2 cellular contexts compared by ENCODE assay signal in the genomic region with DNA sequence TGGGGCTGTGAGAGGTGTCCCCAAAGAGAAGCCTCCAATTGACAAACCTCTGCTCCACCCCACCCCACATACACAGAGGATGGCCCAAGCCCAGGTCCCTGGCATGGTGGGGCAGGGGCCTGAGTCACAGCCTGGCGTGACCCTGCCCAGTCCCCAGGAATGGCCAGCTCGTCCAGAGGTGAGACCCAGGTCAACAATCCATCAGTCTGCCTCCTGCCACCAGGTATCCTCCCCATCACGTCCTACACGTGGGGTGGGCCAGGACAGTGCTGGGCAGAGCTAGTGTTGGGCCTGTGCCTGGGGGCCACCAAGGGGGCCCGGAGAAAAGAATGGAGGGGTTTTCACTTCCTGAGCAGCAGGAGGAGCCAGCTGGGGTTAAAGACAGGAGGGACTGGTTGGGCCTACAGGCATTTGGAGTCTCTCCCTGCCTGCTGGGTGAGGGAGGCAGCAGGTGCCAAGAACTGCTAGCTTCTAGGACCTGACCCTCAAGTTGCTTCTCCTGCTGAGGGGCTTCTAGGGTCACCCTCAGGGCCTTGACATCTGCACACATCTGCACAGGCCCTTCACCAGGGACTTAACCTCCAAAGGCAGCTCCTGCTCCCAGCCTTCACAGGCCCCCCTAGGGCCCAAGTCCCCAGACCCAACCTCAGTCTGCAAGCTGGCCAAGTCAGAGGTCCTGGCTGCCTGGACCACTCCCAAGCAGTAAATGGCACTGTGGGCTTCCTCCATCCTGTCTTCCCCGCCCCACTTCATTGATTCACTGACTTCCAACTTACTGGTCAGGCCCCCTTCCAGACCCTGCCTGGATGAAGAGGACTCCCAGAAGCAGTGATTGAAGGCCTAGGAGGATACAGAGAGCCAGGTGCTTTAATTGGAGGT.
TF ChIP-seq lines count a peak whose summit lies in the region.

No MANE protein-coding gene starts in this region.

TF ChIP-seq in A549, 52 proteins besides CTCF, POLR2A, EP300 and RAD21 (continued from another document):
- TF ChIP-seq, protein P1, sequence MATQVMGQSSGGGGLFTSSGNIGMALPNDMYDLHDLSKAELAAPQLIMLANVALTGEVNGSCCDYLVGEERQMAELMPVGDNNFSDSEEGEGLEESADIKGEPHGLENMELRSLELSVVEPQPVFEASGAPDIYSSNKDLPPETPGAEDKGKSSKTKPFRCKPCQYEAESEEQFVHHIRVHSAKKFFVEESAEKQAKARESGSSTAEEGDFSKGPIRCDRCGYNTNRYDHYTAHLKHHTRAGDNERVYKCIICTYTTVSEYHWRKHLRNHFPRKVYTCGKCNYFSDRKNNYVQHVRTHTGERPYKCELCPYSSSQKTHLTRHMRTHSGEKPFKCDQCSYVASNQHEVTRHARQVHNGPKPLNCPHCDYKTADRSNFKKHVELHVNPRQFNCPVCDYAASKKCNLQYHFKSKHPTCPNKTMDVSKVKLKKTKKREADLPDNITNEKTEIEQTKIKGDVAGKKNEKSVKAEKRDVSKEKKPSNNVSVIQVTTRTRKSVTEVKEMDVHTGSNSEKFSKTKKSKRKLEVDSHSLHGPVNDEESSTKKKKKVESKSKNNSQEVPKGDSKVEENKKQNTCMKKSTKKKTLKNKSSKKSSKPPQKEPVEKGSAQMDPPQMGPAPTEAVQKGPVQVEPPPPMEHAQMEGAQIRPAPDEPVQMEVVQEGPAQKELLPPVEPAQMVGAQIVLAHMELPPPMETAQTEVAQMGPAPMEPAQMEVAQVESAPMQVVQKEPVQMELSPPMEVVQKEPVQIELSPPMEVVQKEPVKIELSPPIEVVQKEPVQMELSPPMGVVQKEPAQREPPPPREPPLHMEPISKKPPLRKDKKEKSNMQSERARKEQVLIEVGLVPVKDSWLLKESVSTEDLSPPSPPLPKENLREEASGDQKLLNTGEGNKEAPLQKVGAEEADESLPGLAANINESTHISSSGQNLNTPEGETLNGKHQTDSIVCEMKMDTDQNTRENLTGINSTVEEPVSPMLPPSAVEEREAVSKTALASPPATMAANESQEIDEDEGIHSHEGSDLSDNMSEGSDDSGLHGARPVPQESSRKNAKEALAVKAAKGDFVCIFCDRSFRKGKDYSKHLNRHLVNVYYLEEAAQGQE (IDR thresholded peaks at IDR 0.05): no peak
- TF ChIP-seq, protein P2, sequence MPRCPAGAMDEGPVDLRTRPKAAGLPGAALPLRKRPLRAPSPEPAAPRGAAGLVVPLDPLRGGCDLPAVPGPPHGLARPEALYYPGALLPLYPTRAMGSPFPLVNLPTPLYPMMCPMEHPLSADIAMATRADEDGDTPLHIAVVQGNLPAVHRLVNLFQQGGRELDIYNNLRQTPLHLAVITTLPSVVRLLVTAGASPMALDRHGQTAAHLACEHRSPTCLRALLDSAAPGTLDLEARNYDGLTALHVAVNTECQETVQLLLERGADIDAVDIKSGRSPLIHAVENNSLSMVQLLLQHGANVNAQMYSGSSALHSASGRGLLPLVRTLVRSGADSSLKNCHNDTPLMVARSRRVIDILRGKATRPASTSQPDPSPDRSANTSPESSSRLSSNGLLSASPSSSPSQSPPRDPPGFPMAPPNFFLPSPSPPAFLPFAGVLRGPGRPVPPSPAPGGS (IDR thresholded peaks at IDR 0.05): no peak

TF ChIP-seq in HEK293, 187 proteins besides CTCF, POLR2A, EP300 and RAD21 (continued from another document):
- TF ChIP-seq, protein P3, sequence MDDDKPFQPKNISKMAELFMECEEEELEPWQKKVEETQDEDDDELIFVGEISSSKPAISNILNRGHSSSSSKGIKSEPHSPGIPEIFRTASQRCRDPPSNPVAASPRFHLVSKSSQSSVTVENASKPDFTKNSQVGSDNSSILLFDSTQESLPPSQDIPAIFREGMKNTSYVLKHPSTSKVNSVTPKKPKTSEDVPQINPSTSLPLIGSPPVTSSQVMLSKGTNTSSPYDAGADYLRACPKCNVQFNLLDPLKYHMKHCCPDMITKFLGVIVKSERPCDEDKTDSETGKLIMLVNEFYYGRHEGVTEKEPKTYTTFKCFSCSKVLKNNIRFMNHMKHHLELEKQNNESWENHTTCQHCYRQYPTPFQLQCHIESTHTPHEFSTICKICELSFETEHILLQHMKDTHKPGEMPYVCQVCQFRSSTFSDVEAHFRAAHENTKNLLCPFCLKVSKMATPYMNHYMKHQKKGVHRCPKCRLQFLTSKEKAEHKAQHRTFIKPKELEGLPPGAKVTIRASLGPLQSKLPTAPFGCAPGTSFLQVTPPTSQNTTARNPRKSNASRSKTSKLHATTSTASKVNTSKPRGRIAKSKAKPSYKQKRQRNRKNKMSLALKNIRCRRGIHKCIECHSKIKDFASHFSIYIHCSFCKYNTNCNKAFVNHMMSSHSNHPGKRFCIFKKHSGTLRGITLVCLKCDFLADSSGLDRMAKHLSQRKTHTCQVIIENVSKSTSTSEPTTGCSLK (tag by site-specific recombination; IDR thresholded peaks at IDR 0.05): no peak
